In genomic region chr1:78790174-78790573, GRCh38 we compare ENCODE assay signal across 17 cellular contexts.
DNase-seq lines count a peak whose midpoint lies in the region; TF ChIP-seq lines count a peak whose summit lies in the region.
"Had no signal": no experiment of that assay in that cellular context is flagged by ENCODE, and none has a peak within 500 bp of the region (broad histone marks: within the 10 kb centered on the region; RNA-seq: fewer than 3 reads in every experiment).

No MANE protein-coding gene starts in this region.

- peaks cover 20% of the 10 kb centered on the region for H3K9me3 Mint-ChIP-seq in mesothelial cell of epicardium
- peaks cover 2% of the 10 kb centered on the region for H3K9me3 Mint-ChIP-seq in activated T-cell treated with anti-CD3 and anti-CD28 coated beads, Interleukin-2, amount 50 U/mL, for 24 hours

- H3K4me1 Mint-ChIP-seq in mesothelial cell of epicardium: no peaks in the 10 kb centered on the region
- H3K4me1 Mint-ChIP-seq in activated T-cell treated with anti-CD3 and anti-CD28 coated beads, Interleukin-2, amount 50 U/mL, for 24 hours (ENCODE audit: low read depth): no peaks in the 10 kb centered on the region
- H3K4me1 Mint-ChIP-seq: CD14-positive monocyte; CD4-positive, alpha-beta memory T cell had no signal

- H3K4me3 Mint-ChIP-seq in mesothelial cell of epicardium: no peak overlapping the region
- H3K4me3 Mint-ChIP-seq in activated T-cell treated with anti-CD3 and anti-CD28 coated beads, Interleukin-2, amount 50 U/mL, for 24 hours: no peak overlapping the region
- H3K4me3 Mint-ChIP-seq: CD14-positive monocyte; CD4-positive, alpha-beta memory T cell had no signal

- peak overlapping the region; percentile 33 for H2AFZ ChIP-seq in fibroblast of lung (ENCODE audit: low read length)

- H4K20me1 ChIP-seq in fibroblast of lung (ENCODE audit: control insufficient read depth, extremely low read depth, insufficient read depth, low read length): no peaks in the 10 kb centered on the region
- H4K20me1 ChIP-seq: BLaER1 had no signal

- no peaks in the 10 kb centered on the region for H3K36me3 Mint-ChIP-seq in mesothelial cell of epicardium
- H3K36me3 Mint-ChIP-seq in activated T-cell treated with anti-CD3 and anti-CD28 coated beads, Interleukin-2, amount 50 U/mL, for 24 hours (ENCODE audit: low read depth): no peaks in the 10 kb centered on the region
- H3K36me3 Mint-ChIP-seq: CD14-positive monocyte; CD4-positive, alpha-beta memory T cell had no signal

- no peaks in the 10 kb centered on the region for H3K9me3 ChIP-seq in fibroblast of lung (ENCODE audit: control insufficient read depth, insufficient read depth, low read depth, low read length)
- H3K9me3 ChIP-seq: BLaER1, HAP-1 had no signal

- H3K27ac ChIP-seq in fibroblast of lung (ENCODE audit: insufficient read depth, low read length): no peak overlapping the region
- H3K27ac ChIP-seq: BLaER1, HL-60 had no signal

- H3K79me2 ChIP-seq in fibroblast of lung (ENCODE audit: control insufficient read depth, insufficient read depth, low read length): no peaks in the 10 kb centered on the region

- no peak overlapping the region for H3K4me3 ChIP-seq in fibroblast of lung (replicated peaks in 1 of 4; ENCODE audit: control extremely low read depth in 1 of 4, insufficient read depth in 1 of 4, low read depth in 3 of 4, low read length in 4 of 4)
- H3K4me3 ChIP-seq: BLaER1, HAP-1 had no signal

- no peak overlapping the region for H3K9ac ChIP-seq in fibroblast of lung (ENCODE audit: insufficient read depth, low read length)
- H3K9ac ChIP-seq: BLaER1 had no signal

- H3K36me3 ChIP-seq in fibroblast of lung (ENCODE audit: control insufficient read depth, insufficient read depth, low read length): no peaks in the 10 kb centered on the region
- H3K36me3 ChIP-seq: BLaER1, HAP-1 had no signal

- H3K27me3 Mint-ChIP-seq in mesothelial cell of epicardium (ENCODE audit: low read depth): peaks cover 2% of the 10 kb centered on the region
- no peaks in the 10 kb centered on the region for H3K27me3 Mint-ChIP-seq in activated T-cell treated with anti-CD3 and anti-CD28 coated beads, Interleukin-2, amount 50 U/mL, for 24 hours

- H3K27ac Mint-ChIP-seq in mesothelial cell of epicardium: no peak overlapping the region
- H3K27ac Mint-ChIP-seq in activated T-cell treated with anti-CD3 and anti-CD28 coated beads, Interleukin-2, amount 50 U/mL, for 24 hours: no peak overlapping the region
- H3K27ac Mint-ChIP-seq: CD14-positive monocyte; CD4-positive, alpha-beta memory T cell had no signal

- H3K4me1 ChIP-seq in fibroblast of lung (ENCODE audit: control insufficient read depth, extremely low read depth, insufficient read depth, low read length): no peaks in the 10 kb centered on the region
- H3K4me1 ChIP-seq: BLaER1, HAP-1 had no signal

- H3K27me3 ChIP-seq in fibroblast of lung (ENCODE audit: control insufficient read depth, insufficient read depth, low read length): no peaks in the 10 kb centered on the region
- H3K27me3 ChIP-seq: BLaER1 had no signal

- TF ChIP-seq CTCF in fibroblast of lung (conservative IDR thresholded peaks at IDR 0.05 in 1 of 2, IDR thresholded peaks at IDR 0.05 in 1 of 2; ENCODE audit: low read depth in 1 of 2, low read length in 2 of 2): no peak
- no peak for TF ChIP-seq CTCF in mesothelial cell of epicardium (IDR thresholded peaks at IDR 0.05; ENCODE audit: unreplicated experiment)

- peak; percentile 91 for DNase-seq in SK-N-DZ (ENCODE audit: low spot score)
- peak; percentile 23 for DNase-seq in amniotic epithelial cell (ENCODE audit: low read depth)
- DNase-seq in fibroblast of lung (ENCODE audit: low read depth in 2 of 2): no peak
- DNase-seq in left kidney (ENCODE audit: low read depth, low spot score): peak; percentile 21
- no peak for DNase-seq in mesothelial cell of epicardium (ENCODE audit: low spot score in 2 of 2, unreplicated experiment in 2 of 2)
- no peak for DNase-seq in activated T-cell treated with anti-CD3 and anti-CD28 coated beads, Interleukin-2, amount 50 U/mL, for 24 hours
- DNase-seq in GM19238 (ENCODE audit: insufficient read length, low spot score): no peak
- DNase-seq in activated CD4-positive, alpha-beta T cell treated with anti-CD3 and anti-CD28 coated beads for 4 hours: no peak
- DNase-seq: 8988T; CD4-positive, alpha-beta memory T cell; DMS153; DMS79; GDM1 had no signal

- H3K4me2 ChIP-seq in fibroblast of lung (ENCODE audit: extremely low read depth, insufficient read depth, low read length): peak overlapping the region; percentile 13
- H3K4me2 ChIP-seq: BLaER1 had no signal

Comparison
In these comparisons a context has a peak if more than half of its experiments do, and no peak if none do; other contexts are left out.
1. DNase-seq: peak in SK-N-DZ (single experiment), amniotic epithelial cell (single experiment) and left kidney (single experiment); none in fibroblast of lung (0 of 2), mesothelial cell of epicardium (0 of 2), activated T-cell treated with anti-CD3 and anti-CD28 coated beads, Interleukin-2, amount 50 U/mL, for 24 hours (single experiment), GM19238 (single experiment) and activated CD4-positive, alpha-beta T cell treated with anti-CD3 and anti-CD28 coated beads for 4 hours (0 of 2).